In the genomic region with DNA sequence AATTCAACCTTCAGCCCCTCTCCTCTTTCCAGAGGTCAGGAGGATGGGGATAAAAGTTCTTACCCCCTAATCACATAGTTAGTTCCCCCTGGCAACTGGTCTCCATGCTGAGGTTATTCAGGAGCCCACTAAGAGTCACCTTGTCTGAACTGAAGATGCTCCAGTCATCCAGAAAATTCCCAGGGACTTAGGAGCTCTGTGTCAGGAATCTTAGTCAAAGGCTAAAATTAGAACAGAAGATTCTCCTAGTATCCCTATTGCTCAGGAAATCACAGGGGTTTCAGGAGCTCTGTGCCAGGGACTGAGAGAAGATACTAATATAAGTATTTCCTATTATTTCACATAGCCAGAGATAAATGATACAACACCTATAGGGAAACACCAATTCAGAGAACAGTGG, we compare ENCODE assay signal across 19 cellular contexts. TPM values are rescaled to one million over a fixed set of nuclear protein-coding genes. Genes with fewer than 3 reads are reported as not detected.
DNase-seq lines count a peak whose midpoint lies in the region; ATAC-seq, FAIRE-seq and TF ChIP-seq lines count a peak whose summit lies in the region.
"Had no signal": no experiment of that assay in that cellular context is flagged by ENCODE, and none has a peak within 500 bp of the region (broad histone marks: within the 10 kb centered on the region; RNA-seq: fewer than 3 reads in every experiment).

No MANE protein-coding gene starts in this region.

- H3K4me3 ChIP-seq in Caco-2 (ENCODE audit: low read depth, low read length), result no peak overlapping the region
- H3K4me3 ChIP-seq: A549, BLaER1, HAP-1 had no signal

- H3K9me3 ChIP-seq in Caco-2, result 0 out of 2 replicates have a peak, but pooled peaks cover 7% of the 10 kb centered on the region
- H3K9me3 ChIP-seq: A549 had no signal

- no peak for TF ChIP-seq CTCF in Caco-2 (IDR thresholded peaks at IDR 0.05; ENCODE audit: insufficient read depth in 1 of 2, low read depth in 1 of 2, low read length in 1 of 2, severe bottlenecking in 1 of 2, unreplicated experiment in 1 of 2)

- no TSS peak for BruUV-seq in Caco-2 (replicated peaks; lab: Mats Ljungman, UMichigan)

- H3K4me1 ChIP-seq in Caco-2, result no peaks in the 10 kb centered on the region
- H3K4me1 ChIP-seq: A549, BLaER1, HAP-1 had no signal

- ATAC-seq in HG03196 (IDR thresholded peaks at IDR 0.05; ENCODE audit: unreplicated experiment), result no peak
- ATAC-seq: A549 had no signal

- no peak for FAIRE-seq in RCC 7860 (lab: Jason Lieb, UNC)
- FAIRE-seq: A549, GM12892, GM18507 had no signal

- peaks cover 5% of the 10 kb centered on the region for H3K36me3 Mint-ChIP-seq in Caco-2 (ENCODE audit: insufficient read depth, unreplicated experiment)
- H3K36me3 Mint-ChIP-seq: CD14-positive monocyte; CD4-positive, alpha-beta memory T cell had no signal

- no peak overlapping the region for H3K4me3 Mint-ChIP-seq in Caco-2 (ENCODE audit: unreplicated experiment)
- H3K4me3 Mint-ChIP-seq: CD14-positive monocyte; CD4-positive, alpha-beta memory T cell had no signal

- H3K27me3 ChIP-seq in Caco-2 (replicated peaks; ENCODE audit: control insufficient read depth, insufficient read depth, low read length), result no peaks in the 10 kb centered on the region
- H3K27me3 ChIP-seq: BLaER1 had no signal

- intact Hi-C loops in Caco-2 (cut with micrococcal nuclease; ENCODE audit: unreplicated experiment), result no loop called here

- no peak overlapping the region for H3K27ac Mint-ChIP-seq in Caco-2 (ENCODE audit: unreplicated experiment)
- H3K27ac Mint-ChIP-seq: CD4-positive, alpha-beta memory T cell had no signal

- DNase-seq in ELR (ENCODE audit: low read depth) (peak; percentile 54), RCC 7860 (ENCODE audit: low spot score) (peak; percentile 52), kidney glomerular epithelial cell (lab: John Stamatoyannopoulos, UW) (peak; percentile 7), cerebellar cortex (ENCODE audit: low spot score) (no peak), Caco-2 (no peak), NCI-H146 treated with DMSO at 0.1 percent for 48 hours (lab: John Stamatoyannopoulos, UW; ENCODE audit: unreplicated experiment) (no peak)
- DNase-seq: Calu3; CD4-positive, alpha-beta memory T cell; DMS79 treated with DMSO at 0.1 percent for 48 hours; EL; GDM1 had no signal

- peaks cover 60% of the 10 kb centered on the region for H3K9me3 Mint-ChIP-seq in Caco-2 (ENCODE audit: unreplicated experiment)

- POLR2A ChIA-PET in Caco-2 (lab: Charles Lee), result no interaction called here

- CTCF ChIA-PET in Caco-2 (lab: Charles Lee), result no interaction called here

- no peaks in the 10 kb centered on the region for H3K36me3 ChIP-seq in Caco-2 (ENCODE audit: control insufficient read depth, insufficient read depth, low read length)
- H3K36me3 ChIP-seq: BLaER1, HAP-1 had no signal

- no peaks in the 10 kb centered on the region for H3K4me1 Mint-ChIP-seq in Caco-2 (ENCODE audit: low read depth, unreplicated experiment)
- H3K4me1 Mint-ChIP-seq: CD14-positive monocyte; CD4-positive, alpha-beta memory T cell had no signal

- no peaks in the 10 kb centered on the region for H3K27me3 Mint-ChIP-seq in Caco-2 (ENCODE audit: insufficient read depth, unreplicated experiment)

RNA-seq across cellular contexts. Expression of a gene that starts 37.3 kb away (rescaled TPM):
- not detected in 2 replicates for total RNA-seq in Caco-2 (2022)

RNA-seq across cellular contexts. Expression of a gene that starts 57.9 kb away (rescaled TPM):
- total RNA-seq in Caco-2 (2022), result not detected in 2 replicates
- total RNA-seq: HT-29 had no signal

Comparison
In these comparisons a context has a peak if more than half of its experiments do, and no peak if none do; other contexts are left out.
1. DNase-seq: peak in ELR (single experiment), RCC 7860 (single experiment) and kidney glomerular epithelial cell (single experiment); none in cerebellar cortex (single experiment), Caco-2 (0 of 2) and NCI-H146 treated with DMSO at 0.1 percent for 48 hours (single experiment).